1 cellular context compared by ENCODE assay signal in the genomic region with DNA sequence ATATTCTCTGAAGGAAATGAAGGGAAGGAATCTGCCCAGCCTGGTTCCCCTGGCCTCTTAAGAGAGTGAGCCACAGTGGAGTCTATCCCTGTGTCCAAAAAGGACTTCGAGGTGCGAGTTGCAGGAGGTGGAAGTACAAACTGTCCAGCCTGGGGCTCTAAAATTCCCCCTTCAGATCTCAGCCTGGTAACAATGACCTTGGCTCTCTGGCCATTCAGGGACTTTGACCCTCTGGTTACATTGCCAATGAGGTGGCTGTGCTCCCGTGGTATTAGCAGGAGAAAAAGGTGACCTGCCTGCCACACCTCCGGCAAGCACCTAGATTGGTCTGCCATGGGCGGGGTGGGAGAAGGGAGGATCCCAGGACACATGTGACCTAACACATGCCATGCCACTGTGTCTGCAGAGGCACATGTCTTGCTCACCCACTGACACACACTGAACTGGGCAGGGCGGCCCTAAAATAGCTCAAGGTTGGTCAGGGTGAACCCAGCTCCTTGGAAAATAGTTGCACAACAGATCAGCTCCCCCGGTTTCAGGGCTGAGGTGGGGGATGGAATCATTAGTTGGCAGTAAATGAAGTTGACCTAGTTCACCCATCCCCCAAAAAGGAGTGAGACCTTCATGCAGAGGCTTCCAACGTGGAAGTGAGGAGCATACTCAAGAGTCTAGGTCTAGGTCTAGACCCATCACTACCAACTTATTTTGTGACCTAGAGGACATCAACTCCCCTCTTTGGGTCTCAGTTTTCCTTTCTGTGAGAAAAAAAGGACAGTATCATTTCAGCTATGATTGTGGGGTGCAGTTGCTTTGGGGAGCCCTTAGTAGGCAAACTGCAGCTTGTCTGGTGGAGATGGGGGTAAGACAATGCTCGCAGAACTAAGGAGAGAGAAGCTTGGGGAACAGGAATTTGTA.
A peak's percentile ranks its signal among the peaks of the same experiment; 100 is the strongest.
TF ChIP-seq lines count a peak whose summit lies in the region.

No MANE protein-coding gene starts in this region.

TF ChIP-seq in HepG2, 621 proteins besides CTCF, POLR2A, EP300 and RAD21 (continued from another document and continues in another):
- TF ChIP-seq, protein P1, sequence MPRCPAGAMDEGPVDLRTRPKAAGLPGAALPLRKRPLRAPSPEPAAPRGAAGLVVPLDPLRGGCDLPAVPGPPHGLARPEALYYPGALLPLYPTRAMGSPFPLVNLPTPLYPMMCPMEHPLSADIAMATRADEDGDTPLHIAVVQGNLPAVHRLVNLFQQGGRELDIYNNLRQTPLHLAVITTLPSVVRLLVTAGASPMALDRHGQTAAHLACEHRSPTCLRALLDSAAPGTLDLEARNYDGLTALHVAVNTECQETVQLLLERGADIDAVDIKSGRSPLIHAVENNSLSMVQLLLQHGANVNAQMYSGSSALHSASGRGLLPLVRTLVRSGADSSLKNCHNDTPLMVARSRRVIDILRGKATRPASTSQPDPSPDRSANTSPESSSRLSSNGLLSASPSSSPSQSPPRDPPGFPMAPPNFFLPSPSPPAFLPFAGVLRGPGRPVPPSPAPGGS (CRISPR knock-in tag; IDR thresholded peaks at IDR 0.05) = peak; percentile 95
- TF ChIP-seq, protein P2, sequence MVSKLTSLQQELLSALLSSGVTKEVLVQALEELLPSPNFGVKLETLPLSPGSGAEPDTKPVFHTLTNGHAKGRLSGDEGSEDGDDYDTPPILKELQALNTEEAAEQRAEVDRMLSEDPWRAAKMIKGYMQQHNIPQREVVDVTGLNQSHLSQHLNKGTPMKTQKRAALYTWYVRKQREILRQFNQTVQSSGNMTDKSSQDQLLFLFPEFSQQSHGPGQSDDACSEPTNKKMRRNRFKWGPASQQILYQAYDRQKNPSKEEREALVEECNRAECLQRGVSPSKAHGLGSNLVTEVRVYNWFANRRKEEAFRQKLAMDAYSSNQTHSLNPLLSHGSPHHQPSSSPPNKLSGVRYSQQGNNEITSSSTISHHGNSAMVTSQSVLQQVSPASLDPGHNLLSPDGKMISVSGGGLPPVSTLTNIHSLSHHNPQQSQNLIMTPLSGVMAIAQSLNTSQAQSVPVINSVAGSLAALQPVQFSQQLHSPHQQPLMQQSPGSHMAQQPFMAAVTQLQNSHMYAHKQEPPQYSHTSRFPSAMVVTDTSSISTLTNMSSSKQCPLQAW (CRISPR knock-in tag; IDR thresholded peaks at IDR 0.05) = peak; percentile 90
- TF ChIP-seq ZFP36 (IDR thresholded peaks at IDR 0.05; ENCODE audit: borderline replicate concordance, low read depth, low read length, partially characterized antibody) = no peak
- TF ChIP-seq, protein P3, sequence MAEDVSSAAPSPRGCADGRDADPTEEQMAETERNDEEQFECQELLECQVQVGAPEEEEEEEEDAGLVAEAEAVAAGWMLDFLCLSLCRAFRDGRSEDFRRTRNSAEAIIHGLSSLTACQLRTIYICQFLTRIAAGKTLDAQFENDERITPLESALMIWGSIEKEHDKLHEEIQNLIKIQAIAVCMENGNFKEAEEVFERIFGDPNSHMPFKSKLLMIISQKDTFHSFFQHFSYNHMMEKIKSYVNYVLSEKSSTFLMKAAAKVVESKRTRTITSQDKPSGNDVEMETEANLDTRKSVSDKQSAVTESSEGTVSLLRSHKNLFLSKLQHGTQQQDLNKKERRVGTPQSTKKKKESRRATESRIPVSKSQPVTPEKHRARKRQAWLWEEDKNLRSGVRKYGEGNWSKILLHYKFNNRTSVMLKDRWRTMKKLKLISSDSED (CRISPR knock-in tag; IDR thresholded peaks at IDR 0.05) = 0 out of 2 replicates have a peak, but pooled peaks have one; percentile 77
- TF ChIP-seq XRCC5 (optimal IDR thresholded peaks at IDR 0.05; ENCODE audit: low read length) = peak; percentile 45
- TF ChIP-seq ZFP62 (CRISPR knock-in tag; IDR thresholded peaks at IDR 0.05) = no peak
- no peak; the same call in 1 of the 2 replicates for TF ChIP-seq RFXANK (CRISPR knock-in tag; IDR thresholded peaks at IDR 0.05)
- TF ChIP-seq SCMH1 (CRISPR knock-in tag; IDR thresholded peaks at IDR 0.05; ENCODE audit: borderline replicate concordance) = no peak
- peak; percentile 39; the same call in 1 of the 2 replicates for TF ChIP-seq TMF1 (CRISPR knock-in tag; IDR thresholded peaks at IDR 0.05; ENCODE audit: low read depth)
- TF ChIP-seq, protein P4, sequence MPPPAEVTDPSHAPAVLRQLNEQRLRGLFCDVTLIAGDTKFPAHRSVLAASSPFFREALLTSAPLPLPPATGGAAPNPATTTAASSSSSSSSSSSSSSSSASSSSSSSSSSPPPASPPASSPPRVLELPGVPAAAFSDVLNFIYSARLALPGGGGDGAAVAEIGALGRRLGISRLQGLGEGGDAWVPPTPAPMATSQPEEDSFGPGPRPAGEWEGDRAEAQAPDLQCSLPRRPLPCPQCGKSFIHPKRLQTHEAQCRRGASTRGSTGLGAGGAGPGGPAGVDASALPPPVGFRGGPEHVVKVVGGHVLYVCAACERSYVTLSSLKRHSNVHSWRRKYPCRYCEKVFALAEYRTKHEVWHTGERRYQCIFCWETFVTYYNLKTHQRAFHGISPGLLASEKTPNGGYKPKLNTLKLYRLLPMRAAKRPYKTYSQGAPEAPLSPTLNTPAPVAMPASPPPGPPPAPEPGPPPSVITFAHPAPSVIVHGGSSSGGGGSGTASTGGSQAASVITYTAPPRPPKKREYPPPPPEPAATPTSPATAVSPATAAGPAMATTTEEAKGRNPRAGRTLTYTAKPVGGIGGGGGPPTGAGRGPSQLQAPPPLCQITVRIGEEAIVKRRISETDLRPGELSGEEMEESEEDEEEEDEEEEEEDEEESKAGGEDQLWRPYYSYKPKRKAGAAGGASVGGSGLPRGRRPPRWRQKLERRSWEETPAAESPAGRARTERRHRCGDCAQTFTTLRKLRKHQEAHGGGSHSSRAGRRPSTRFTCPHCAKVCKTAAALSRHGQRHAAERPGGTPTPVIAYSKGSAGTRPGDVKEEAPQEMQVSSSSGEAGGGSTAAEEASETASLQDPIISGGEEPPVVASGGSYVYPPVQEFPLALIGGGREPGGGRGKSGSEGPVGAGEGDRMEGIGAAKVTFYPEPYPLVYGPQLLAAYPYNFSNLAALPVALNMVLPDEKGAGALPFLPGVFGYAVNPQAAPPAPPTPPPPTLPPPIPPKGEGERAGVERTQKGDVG (CRISPR knock-in tag; IDR thresholded peaks at IDR 0.05; ENCODE audit: borderline replicate concordance) = no peak; the same call in 1 of the 2 replicates
- peak; percentile 98 for TF ChIP-seq HNF4A (CRISPR knock-in tag; IDR thresholded peaks at IDR 0.05)
- TF ChIP-seq ZSCAN12 (CRISPR knock-in tag; IDR thresholded peaks at IDR 0.05) = no peak
- TF ChIP-seq ZBTB7B (CRISPR knock-in tag; IDR thresholded peaks at IDR 0.05) = peak; percentile 61; the same call in 1 of the 2 replicates
- peak; percentile 14; the same call in 1 of the 2 replicates for TF ChIP-seq NFE2 (CRISPR knock-in tag; IDR thresholded peaks at IDR 0.05)
- TF ChIP-seq, protein P5, sequence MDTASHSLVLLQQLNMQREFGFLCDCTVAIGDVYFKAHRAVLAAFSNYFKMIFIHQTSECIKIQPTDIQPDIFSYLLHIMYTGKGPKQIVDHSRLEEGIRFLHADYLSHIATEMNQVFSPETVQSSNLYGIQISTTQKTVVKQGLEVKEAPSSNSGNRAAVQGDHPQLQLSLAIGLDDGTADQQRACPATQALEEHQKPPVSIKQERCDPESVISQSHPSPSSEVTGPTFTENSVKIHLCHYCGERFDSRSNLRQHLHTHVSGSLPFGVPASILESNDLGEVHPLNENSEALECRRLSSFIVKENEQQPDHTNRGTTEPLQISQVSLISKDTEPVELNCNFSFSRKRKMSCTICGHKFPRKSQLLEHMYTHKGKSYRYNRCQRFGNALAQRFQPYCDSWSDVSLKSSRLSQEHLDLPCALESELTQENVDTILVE (CRISPR knock-in tag; IDR thresholded peaks at IDR 0.05) = 0 out of 2 replicates have a peak, but pooled peaks have one; percentile 75
- TF ChIP-seq, protein P6, sequence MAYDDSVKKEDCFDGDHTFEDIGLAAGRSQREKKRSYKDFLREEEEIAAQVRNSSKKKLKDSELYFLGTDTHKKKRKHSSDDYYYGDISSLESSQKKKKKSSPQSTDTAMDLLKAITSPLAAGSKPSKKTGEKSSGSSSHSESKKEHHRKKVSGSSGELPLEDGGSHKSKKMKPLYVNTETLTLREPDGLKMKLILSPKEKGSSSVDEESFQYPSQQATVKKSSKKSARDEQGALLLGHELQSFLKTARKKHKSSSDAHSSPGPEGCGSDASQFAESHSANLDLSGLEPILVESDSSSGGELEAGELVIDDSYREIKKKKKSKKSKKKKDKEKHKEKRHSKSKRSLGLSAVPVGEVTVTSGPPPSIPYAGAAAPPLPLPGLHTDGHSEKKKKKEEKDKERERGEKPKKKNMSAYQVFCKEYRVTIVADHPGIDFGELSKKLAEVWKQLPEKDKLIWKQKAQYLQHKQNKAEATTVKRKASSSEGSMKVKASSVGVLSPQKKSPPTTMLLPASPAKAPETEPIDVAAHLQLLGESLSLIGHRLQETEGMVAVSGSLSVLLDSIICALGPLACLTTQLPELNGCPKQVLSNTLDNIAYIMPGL (CRISPR knock-in tag; IDR thresholded peaks at IDR 0.05; ENCODE audit: borderline replicate concordance in 1 of 2, low read depth in 1 of 2) = peak in 1 of 2 experiments; percentile 87; a peak in 2 of 4 replicates
- no peak for TF ChIP-seq ZSCAN30 (CRISPR knock-in tag; IDR thresholded peaks at IDR 0.05)
- TF ChIP-seq, protein P7, sequence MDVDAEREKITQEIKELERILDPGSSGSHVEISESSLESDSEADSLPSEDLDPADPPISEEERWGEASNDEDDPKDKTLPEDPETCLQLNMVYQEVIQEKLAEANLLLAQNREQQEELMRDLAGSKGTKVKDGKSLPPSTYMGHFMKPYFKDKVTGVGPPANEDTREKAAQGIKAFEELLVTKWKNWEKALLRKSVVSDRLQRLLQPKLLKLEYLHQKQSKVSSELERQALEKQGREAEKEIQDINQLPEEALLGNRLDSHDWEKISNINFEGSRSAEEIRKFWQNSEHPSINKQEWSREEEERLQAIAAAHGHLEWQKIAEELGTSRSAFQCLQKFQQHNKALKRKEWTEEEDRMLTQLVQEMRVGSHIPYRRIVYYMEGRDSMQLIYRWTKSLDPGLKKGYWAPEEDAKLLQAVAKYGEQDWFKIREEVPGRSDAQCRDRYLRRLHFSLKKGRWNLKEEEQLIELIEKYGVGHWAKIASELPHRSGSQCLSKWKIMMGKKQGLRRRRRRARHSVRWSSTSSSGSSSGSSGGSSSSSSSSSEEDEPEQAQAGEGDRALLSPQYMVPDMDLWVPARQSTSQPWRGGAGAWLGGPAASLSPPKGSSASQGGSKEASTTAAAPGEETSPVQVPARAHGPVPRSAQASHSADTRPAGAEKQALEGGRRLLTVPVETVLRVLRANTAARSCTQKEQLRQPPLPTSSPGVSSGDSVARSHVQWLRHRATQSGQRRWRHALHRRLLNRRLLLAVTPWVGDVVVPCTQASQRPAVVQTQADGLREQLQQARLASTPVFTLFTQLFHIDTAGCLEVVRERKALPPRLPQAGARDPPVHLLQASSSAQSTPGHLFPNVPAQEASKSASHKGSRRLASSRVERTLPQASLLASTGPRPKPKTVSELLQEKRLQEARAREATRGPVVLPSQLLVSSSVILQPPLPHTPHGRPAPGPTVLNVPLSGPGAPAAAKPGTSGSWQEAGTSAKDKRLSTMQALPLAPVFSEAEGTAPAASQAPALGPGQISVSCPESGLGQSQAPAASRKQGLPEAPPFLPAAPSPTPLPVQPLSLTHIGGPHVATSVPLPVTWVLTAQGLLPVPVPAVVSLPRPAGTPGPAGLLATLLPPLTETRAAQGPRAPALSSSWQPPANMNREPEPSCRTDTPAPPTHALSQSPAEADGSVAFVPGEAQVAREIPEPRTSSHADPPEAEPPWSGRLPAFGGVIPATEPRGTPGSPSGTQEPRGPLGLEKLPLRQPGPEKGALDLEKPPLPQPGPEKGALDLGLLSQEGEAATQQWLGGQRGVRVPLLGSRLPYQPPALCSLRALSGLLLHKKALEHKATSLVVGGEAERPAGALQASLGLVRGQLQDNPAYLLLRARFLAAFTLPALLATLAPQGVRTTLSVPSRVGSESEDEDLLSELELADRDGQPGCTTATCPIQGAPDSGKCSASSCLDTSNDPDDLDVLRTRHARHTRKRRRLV (CRISPR knock-in tag; IDR thresholded peaks at IDR 0.05) = peak; percentile 92
- peak; percentile 19; the same call in 1 of the 2 replicates for TF ChIP-seq REL (CRISPR knock-in tag; conservative IDR thresholded peaks at IDR 0.05)
- peak; percentile 82 for TF ChIP-seq YEATS4 (CRISPR knock-in tag; IDR thresholded peaks at IDR 0.05; ENCODE audit: borderline replicate concordance)
- peak; percentile 94 for TF ChIP-seq MYC (CRISPR knock-in tag; IDR thresholded peaks at IDR 0.05; ENCODE audit: borderline replicate concordance)
- TF ChIP-seq NBN (conservative IDR thresholded peaks at IDR 0.05) = no peak
- no peak for TF ChIP-seq ZNF558 (CRISPR knock-in tag; IDR thresholded peaks at IDR 0.05; ENCODE audit: borderline replicate concordance)
- no peak for TF ChIP-seq ZNF282 (IDR thresholded peaks at IDR 0.05; ENCODE audit: partially characterized antibody)
- TF ChIP-seq ZFX (CRISPR knock-in tag; IDR thresholded peaks at IDR 0.05; ENCODE audit: low read depth) = no peak; the same call in 1 of the 2 replicates
- no peak; the same call in 1 of the 2 replicates for TF ChIP-seq ZNF143 (CRISPR knock-in tag; IDR thresholded peaks at IDR 0.05)
- TF ChIP-seq ZNF224 (CRISPR knock-in tag; IDR thresholded peaks at IDR 0.05) = peak; percentile 44; the same call in 1 of the 2 replicates
- no peak for TF ChIP-seq MLLT10 (CRISPR knock-in tag; IDR thresholded peaks at IDR 0.05)
- TF ChIP-seq PAF1 (CRISPR knock-in tag; IDR thresholded peaks at IDR 0.05) = no peak
- TF ChIP-seq, protein P8, sequence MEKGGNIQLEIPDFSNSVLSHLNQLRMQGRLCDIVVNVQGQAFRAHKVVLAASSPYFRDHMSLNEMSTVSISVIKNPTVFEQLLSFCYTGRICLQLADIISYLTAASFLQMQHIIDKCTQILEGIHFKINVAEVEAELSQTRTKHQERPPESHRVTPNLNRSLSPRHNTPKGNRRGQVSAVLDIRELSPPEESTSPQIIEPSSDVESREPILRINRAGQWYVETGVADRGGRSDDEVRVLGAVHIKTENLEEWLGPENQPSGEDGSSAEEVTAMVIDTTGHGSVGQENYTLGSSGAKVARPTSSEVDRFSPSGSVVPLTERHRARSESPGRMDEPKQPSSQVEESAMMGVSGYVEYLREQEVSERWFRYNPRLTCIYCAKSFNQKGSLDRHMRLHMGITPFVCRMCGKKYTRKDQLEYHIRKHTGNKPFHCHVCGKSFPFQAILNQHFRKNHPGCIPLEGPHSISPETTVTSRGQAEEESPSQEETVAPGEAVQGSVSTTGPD (CRISPR knock-in tag; IDR thresholded peaks at IDR 0.05) = peak; percentile 97
- peak; percentile 59; the same call in 1 of the 2 replicates for TF ChIP-seq ZMYM4 (CRISPR knock-in tag; IDR thresholded peaks at IDR 0.05)
- TF ChIP-seq MAFK (conservative IDR thresholded peaks at IDR 0.05 in 1 of 2, IDR thresholded peaks at IDR 0.05 in 1 of 2; ENCODE audit: low read length in 2 of 2) = no peak
- 0 out of 2 replicates have a peak, but pooled peaks have one; percentile 60 for TF ChIP-seq ZNF713 (CRISPR knock-in tag; IDR thresholded peaks at IDR 0.05)
- no peak for TF ChIP-seq IKZF1 (IDR thresholded peaks at IDR 0.05)
- TF ChIP-seq MAFG (CRISPR knock-in tag; IDR thresholded peaks at IDR 0.05) = no peak
- TF ChIP-seq, protein P9, sequence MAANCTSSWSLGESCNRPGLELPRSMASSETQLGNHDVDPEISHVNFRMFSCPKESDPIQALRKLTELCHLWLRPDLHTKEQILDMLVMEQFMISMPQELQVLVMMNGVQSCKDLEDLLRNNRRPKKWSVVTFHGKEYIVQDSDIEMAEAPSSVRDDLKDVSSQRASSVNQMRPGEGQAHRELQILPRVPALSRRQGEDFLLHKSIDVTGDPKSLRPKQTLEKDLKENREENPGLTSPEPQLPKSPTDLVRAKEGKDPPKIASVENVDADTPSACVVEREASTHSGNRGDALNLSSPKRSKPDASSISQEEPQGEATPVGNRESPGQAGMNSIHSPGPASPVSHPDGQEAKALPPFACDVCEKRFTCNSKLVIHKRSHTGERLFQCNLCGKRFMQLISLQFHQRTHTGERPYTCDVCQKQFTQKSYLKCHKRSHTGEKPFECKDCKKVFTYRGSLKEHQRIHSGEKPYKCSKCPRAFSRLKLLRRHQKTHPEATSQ (CRISPR knock-in tag; IDR thresholded peaks at IDR 0.05; ENCODE audit: borderline replicate concordance) = no peak; the same call in 1 of the 2 replicates
